ENCODE assay signal across 1 cellular context in genomic region chr6:63346217-63346834, GRCh38.
TF ChIP-seq lines count a peak whose summit lies in the region.

No MANE protein-coding gene starts in this region.

TF ChIP-seq in A549, 52 proteins besides CTCF, POLR2A, EP300 and RAD21 (continued from another document):
- TF ChIP-seq BCL3 (IDR thresholded peaks at IDR 0.05) (no peak), HMGXB4 (CRISPR knock-in tag; IDR thresholded peaks at IDR 0.05; ENCODE audit: borderline replicate concordance) (no peak), SREBF2 (IDR thresholded peaks at IDR 0.05) (no peak)
